Comparison of ENCODE assay signal across 12 cellular contexts in the genomic region with DNA sequence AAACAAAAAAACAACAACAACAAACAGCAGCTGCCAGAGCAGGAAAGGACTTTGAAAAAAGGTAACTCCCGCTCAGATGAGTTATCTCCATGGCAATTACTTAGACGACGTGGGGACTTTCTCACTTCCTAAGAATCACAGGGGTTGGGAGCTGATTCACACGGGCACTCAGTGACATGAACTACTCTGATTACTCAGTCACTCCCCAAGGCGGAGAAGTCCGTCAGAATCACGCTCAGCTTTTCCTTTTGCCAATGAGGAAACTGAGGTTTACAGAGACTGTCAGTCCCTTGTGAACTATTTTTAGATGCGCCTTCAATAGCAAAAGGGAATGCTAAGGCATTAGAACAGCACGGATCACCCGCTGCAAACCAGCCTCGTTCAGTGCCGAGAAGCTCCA. TPM values are rescaled to one million over a fixed set of nuclear protein-coding genes. Genes with fewer than 3 reads are reported as not detected.
DNase-seq lines count a peak whose midpoint lies in the region; ATAC-seq and TF ChIP-seq lines count a peak whose summit lies in the region.
"Had no signal": no experiment of that assay in that cellular context is flagged by ENCODE, and none has a peak within 500 bp of the region (broad histone marks: within the 10 kb centered on the region; RNA-seq: fewer than 3 reads in every experiment).

No MANE protein-coding gene starts in this region.

- H3K27ac ChIP-seq in cardiac muscle cell (no peak overlapping the region), left lung (peak overlapping the region; percentile 13 to 72), upper lobe of left lung (peak overlapping the region; percentile 51 to 65 (median 62)), WERI-Rb-1 (no peak overlapping the region)
- H3K27ac ChIP-seq: breast epithelium had no signal

- H3K4me3 Mint-ChIP-seq in activated CD4-positive, alpha-beta T cell treated with anti-CD3 and anti-CD28 coated beads, Interleukin-2, amount 10 ng/mL, durations not matched to agents 7 days and 5 days: no peak overlapping the region

- in situ Hi-C loops in GM13977 (cut with MboI; ENCODE audit: low pct_unique_long_range_greater_than_20kb, low sequenced_read_pairs, unreplicated experiment): no loop called here

- TF ChIP-seq CTCF in cardiac muscle cell (IDR thresholded peaks at IDR 0.05; ENCODE audit: low read depth, low read length) (no peak), left lung (IDR thresholded peaks at IDR 0.05) (no peak), upper lobe of left lung (IDR thresholded peaks at IDR 0.05) (no peak), WERI-Rb-1 (IDR thresholded peaks at IDR 0.05; ENCODE audit: low read depth, low read length) (no peak), GM13977 (IDR thresholded peaks at IDR 0.05; ENCODE audit: extremely low read depth, insufficient read depth, missing control alignments) (no peak)

- no peak for TF ChIP-seq POLR2A in upper lobe of left lung (IDR thresholded peaks at IDR 0.05)

- intact Hi-C loops in left ventricle myocardium superior (cut with micrococcal nuclease) (no loop called here), left lung (cut with DNase I) (no loop called here)

- H3K36me3 ChIP-seq in cardiac muscle cell (no peaks in the 10 kb centered on the region), left lung (no peaks in the 10 kb centered on the region), upper lobe of left lung (no peaks in the 10 kb centered on the region), WERI-Rb-1 (no peaks in the 10 kb centered on the region)
- H3K36me3 ChIP-seq: breast epithelium had no signal

- CTCF ChIA-PET in activated CD4-positive, alpha-beta T cell treated with anti-CD3 and anti-CD28 coated beads, Interleukin-2, amount 10 ng/mL, durations not matched to agents 7 days and 5 days (lab: Charles Lee): interaction anchor here (0.5 to 2.6 kb wide), 2 partner anchors 56 to 859 kb away, joined by 5 to 15 read pairs; partner anchors contain the start of genes APBA3 and MRPL54

- DNase-seq in cardiac muscle cell (ENCODE audit: low read depth in 1 of 2, low spot score in 1 of 2) (peak; percentile 16 to 17), left ventricle myocardium superior (no peak), left lung (no peak), upper lobe of left lung (no peak), WERI-Rb-1 (no peak), D341Med (ENCODE audit: low spot score) (no peak), GM13977 (ENCODE audit: low spot score) (no peak)
- DNase-seq in activated CD4-positive, alpha-beta T cell treated with anti-CD3 and anti-CD28 coated beads, Interleukin-2, amount 10 ng/mL, durations not matched to agents 7 days and 5 days: no peak
- DNase-seq: NCI-H187 treated with DMSO at 0.1 percent for 48 hours, right cardiac atrium had no signal

- H3K27me3 Mint-ChIP-seq in activated CD4-positive, alpha-beta T cell treated with anti-CD3 and anti-CD28 coated beads, Interleukin-2, amount 10 ng/mL, durations not matched to agents 7 days and 5 days: no peaks in the 10 kb centered on the region

- H3K4me1 Mint-ChIP-seq in activated CD4-positive, alpha-beta T cell treated with anti-CD3 and anti-CD28 coated beads, Interleukin-2, amount 10 ng/mL, durations not matched to agents 7 days and 5 days: peaks cover 32% of the 10 kb centered on the region

- peaks cover 4% of the 10 kb centered on the region for H3K4me1 ChIP-seq in cardiac muscle cell (ENCODE audit: low read depth)
- H3K4me1 ChIP-seq in left lung: peaks cover 2 to 29% of the 10 kb centered on the region in 2 donors
- H3K4me1 ChIP-seq in upper lobe of left lung: peaks cover 13 to 34% (median 18%) of the 10 kb centered on the region in 4 donors
- H3K4me1 ChIP-seq: breast epithelium had no signal

- peak overlapping the region; percentile 31 for H3K27ac Mint-ChIP-seq in activated CD4-positive, alpha-beta T cell treated with anti-CD3 and anti-CD28 coated beads, Interleukin-2, amount 10 ng/mL, durations not matched to agents 7 days and 5 days

- no peaks in the 10 kb centered on the region for H3K27me3 ChIP-seq in cardiac muscle cell
- peaks cover 0 to 14% of the 10 kb centered on the region in 2 donors for H3K27me3 ChIP-seq in left lung
- no peaks in the 10 kb centered on the region for H3K27me3 ChIP-seq in upper lobe of left lung
- H3K27me3 ChIP-seq in WERI-Rb-1 (ENCODE audit: insufficient read depth, low read depth, severe bottlenecking): no peaks in the 10 kb centered on the region

- no peak for TF ChIP-seq EP300 in upper lobe of left lung (IDR thresholded peaks at IDR 0.05)

- POLR2A ChIA-PET in activated CD4-positive, alpha-beta T cell treated with anti-CD3 and anti-CD28 coated beads, Interleukin-2, amount 10 ng/mL, durations not matched to agents 7 days and 5 days (lab: Charles Lee): interaction anchor here (0.6 kb wide), 1 partner anchor 692 kb away, joined by 3 read pairs; no protein-coding TSS in a partner anchor

- 22 to 36% methylated on average over 10 of the region's 12 CpGs for WGBS in upper lobe of left lung, 2 donors

- ATAC-seq in left ventricle myocardium superior (no peak), left lung (peak; percentile 36), upper lobe of left lung (ENCODE audit: low FRiP score in 2 of 2) (peak in 1 of 2 donors; percentile 34)
- ATAC-seq: right cardiac atrium had no signal

- H3K9me3 ChIP-seq in cardiac muscle cell (ENCODE audit: low read depth): no peaks in the 10 kb centered on the region
- H3K9me3 ChIP-seq in left lung: no peaks in the 10 kb centered on the region
- H3K9me3 ChIP-seq in upper lobe of left lung: no peaks in the 10 kb centered on the region
- H3K9me3 ChIP-seq in WERI-Rb-1 (ENCODE audit: severe bottlenecking): no peaks in the 10 kb centered on the region
- H3K9me3 ChIP-seq: breast epithelium had no signal

- H3K4me3 ChIP-seq in cardiac muscle cell (no peak overlapping the region), left lung (no peak overlapping the region), upper lobe of left lung (no peak overlapping the region), WERI-Rb-1 (ENCODE audit: low read depth, low read length) (no peak overlapping the region)
- H3K4me3 ChIP-seq: breast epithelium had no signal

- H3K9me3 Mint-ChIP-seq in activated CD4-positive, alpha-beta T cell treated with anti-CD3 and anti-CD28 coated beads, Interleukin-2, amount 10 ng/mL, durations not matched to agents 7 days and 5 days: no peaks in the 10 kb centered on the region

- no peaks in the 10 kb centered on the region for H3K36me3 Mint-ChIP-seq in activated CD4-positive, alpha-beta T cell treated with anti-CD3 and anti-CD28 coated beads, Interleukin-2, amount 10 ng/mL, durations not matched to agents 7 days and 5 days (ENCODE audit: low read depth)

RNA-seq across cellular contexts. Expression of gene MATK, which starts 32.3 kb away (rescaled TPM):
- total RNA-seq in cardiac muscle cell (4.9 and 6.9 TPM in 2 replicates), left ventricle myocardium superior (0.62 TPM), left lung (1 to 10 TPM; 6.6 to 9.1 TPM), upper lobe of left lung (10 to 100 TPM in 5 of 6 donors, 1 to 10 TPM in 1; 9.6 to 20.1 (median 13.1) TPM)
- 4.8 and 7.4 TPM in 2 replicates for polyA plus RNA-seq in cardiac muscle cell
- 10 to 100 TPM; 14.8 to 18.3 TPM for total RNA-seq in activated CD4-positive, alpha-beta T cell treated with anti-CD3 and anti-CD28 coated beads, Interleukin-2, amount 10 ng/mL, durations not matched to agents 7 days and 5 days

RNA-seq across cellular contexts. Expression of gene RAX2, which starts 46.5 kb away (rescaled TPM):
- total RNA-seq in cardiac muscle cell: not detected in 2 replicates
- not detected in 2 replicates for polyA plus RNA-seq in cardiac muscle cell
- not detected for total RNA-seq in left ventricle myocardium superior
- total RNA-seq in activated CD4-positive, alpha-beta T cell treated with anti-CD3 and anti-CD28 coated beads, Interleukin-2, amount 10 ng/mL, durations not matched to agents 7 days and 5 days: not detected
- not detected for total RNA-seq in left lung
- total RNA-seq in upper lobe of left lung: not detected
- total RNA-seq: right cardiac atrium, ureter had no signal
- polyA plus RNA-seq: right cardiac atrium had no signal

RNA-seq across cellular contexts. Expression of gene ZFR2, which starts 50.4 kb away (rescaled TPM):
- 18.8 and 24.2 TPM in 2 replicates for total RNA-seq in cardiac muscle cell
- 43.0 and 44.7 TPM in 2 replicates for polyA plus RNA-seq in cardiac muscle cell
- total RNA-seq in left ventricle myocardium superior: not detected
- total RNA-seq in activated CD4-positive, alpha-beta T cell treated with anti-CD3 and anti-CD28 coated beads, Interleukin-2, amount 10 ng/mL, durations not matched to agents 7 days and 5 days: under 1 TPM in 1 of 2 experiments, not detected in 1; 0.37 TPM
- total RNA-seq in left lung: under 1 TPM; 0.26 to 0.52 TPM
- total RNA-seq in upper lobe of left lung: 1 to 10 TPM in 1 of 6 donors, under 1 TPM in 2, not detected in 3; 0.11 to 4.2 (median 0.30) TPM

RNA-seq across cellular contexts. Expression of gene MRPL54, which starts 56.0 kb away (rescaled TPM):
- 37.9 and 57.8 TPM in 2 replicates for total RNA-seq in cardiac muscle cell
- polyA plus RNA-seq in cardiac muscle cell: 81.5 and 91.2 TPM in 2 replicates
- total RNA-seq in left ventricle myocardium superior: 70.8 TPM
- 10 to 100 TPM; 78.4 to 81.3 TPM for total RNA-seq in activated CD4-positive, alpha-beta T cell treated with anti-CD3 and anti-CD28 coated beads, Interleukin-2, amount 10 ng/mL, durations not matched to agents 7 days and 5 days
- total RNA-seq in left lung: 10 to 100 TPM; 52.4 to 59.1 TPM
- total RNA-seq in upper lobe of left lung: 10 to 100 TPM; 16.8 to 83.9 (median 65.5) TPM

RNA-seq across cellular contexts. Expression of gene APBA3, which starts 57.0 kb away (rescaled TPM):
- 39.9 and 49.4 TPM in 2 replicates for total RNA-seq in cardiac muscle cell
- 29.4 and 34.3 TPM in 2 replicates for polyA plus RNA-seq in cardiac muscle cell
- 12.5 TPM for total RNA-seq in left ventricle myocardium superior
- 10 to 100 TPM; 45.8 to 46.2 TPM for total RNA-seq in activated CD4-positive, alpha-beta T cell treated with anti-CD3 and anti-CD28 coated beads, Interleukin-2, amount 10 ng/mL, durations not matched to agents 7 days and 5 days
- 10 to 100 TPM; 22.1 to 24.7 TPM for total RNA-seq in left lung
- total RNA-seq in upper lobe of left lung: 10 to 100 TPM; 13.4 to 92.2 (median 21.6) TPM

Comparison
In these comparisons a context has a peak if more than half of its experiments do, and no peak if none do; other contexts are left out.
1. DNase-seq: peak in cardiac muscle cell (2 of 2); none in left ventricle myocardium superior (single experiment), activated CD4-positive, alpha-beta T cell treated with anti-CD3 and anti-CD28 coated beads, Interleukin-2, amount 10 ng/mL, durations not matched to agents 7 days and 5 days (single experiment), left lung (0 of 2), upper lobe of left lung (0 of 2), WERI-Rb-1 (single experiment), D341Med (single experiment) and GM13977 (single experiment).
2. H3K27ac ChIP-seq: peak in left lung (2 of 2) and upper lobe of left lung (4 of 4); none in cardiac muscle cell (single experiment) and WERI-Rb-1 (single experiment).